In genomic region chr1:30134466-30135217, GRCh38 we compare ENCODE assay signal across 1 cellular context.
TF ChIP-seq lines count a peak whose summit lies in the region.

No MANE protein-coding gene starts in this region.

TF ChIP-seq in K562, 482 proteins besides CTCF, POLR2A, EP300 and RAD21 (continued from another document):
- TF ChIP-seq SMARCA4 (IDR thresholded peaks at IDR 0.05) (peak; percentile 20; the same call in 1 of the 2 replicates), ZSCAN32 (CRISPR knock-in tag; IDR thresholded peaks at IDR 0.05) (no peak), HDAC6 (IDR thresholded peaks at IDR 0.05; ENCODE audit: low read depth, low read length) (no peak), SMARCC2 (IDR thresholded peaks at IDR 0.05; ENCODE audit: low read depth) (no peak), RFX5 (IDR thresholded peaks at IDR 0.05; ENCODE audit: low read depth, low read length) (no peak), ZNF75A (CRISPR knock-in tag; IDR thresholded peaks at IDR 0.05) (no peak), EGR1 (conservative IDR thresholded peaks at IDR 0.05) (peak; percentile 76), BRD4 (IDR thresholded peaks at IDR 0.05) (no peak), THRAP3 (IDR thresholded peaks at IDR 0.05; ENCODE audit: borderline replicate concordance) (no peak), PYGO2 (tag; IDR thresholded peaks at IDR 0.05) (no peak), SNRNP70 (optimal IDR thresholded peaks at IDR 0.05; ENCODE audit: low read depth, low read length) (no peak), CBFA2T2 (conservative IDR thresholded peaks at IDR 0.05) (no peak), ZNF444 (CRISPR knock-in tag; IDR thresholded peaks at IDR 0.05) (no peak), ZBED1 (IDR thresholded peaks at IDR 0.05) (no peak), GTF2F1 (IDR thresholded peaks at IDR 0.05; ENCODE audit: low read depth, low read length) (no peak), ATF2 (CRISPR knock-in tag; IDR thresholded peaks at IDR 0.05) (no peak), NR1H2 (CRISPR knock-in tag; IDR thresholded peaks at IDR 0.05) (no peak), GATA2 (CRISPR knock-in tag; IDR thresholded peaks at IDR 0.05) (peak; percentile 72; the same call in 1 of the 2 replicates), PREB (CRISPR knock-in tag; IDR thresholded peaks at IDR 0.05) (no peak), E2F4 (CRISPR knock-in tag; IDR thresholded peaks at IDR 0.05; ENCODE audit: low read depth) (no peak), PML (IDR thresholded peaks at IDR 0.05; ENCODE audit: low read length) (no peak), NR2C1 (IDR thresholded peaks at IDR 0.05) (no peak), NR2C1 (tag; IDR thresholded peaks at IDR 0.05) (no peak), NFIC (IDR thresholded peaks at IDR 0.05) (no peak), RNF2 (IDR thresholded peaks at IDR 0.05) (no peak), MEIS2 (IDR thresholded peaks at IDR 0.05; ENCODE audit: partially characterized antibody) (no peak), XRCC3 (IDR thresholded peaks at IDR 0.05) (no peak)
TF ChIP-seq in K562: peak in this region for 21.
